Comparison of ENCODE assay signal across 23 cellular contexts in the genomic region with DNA sequence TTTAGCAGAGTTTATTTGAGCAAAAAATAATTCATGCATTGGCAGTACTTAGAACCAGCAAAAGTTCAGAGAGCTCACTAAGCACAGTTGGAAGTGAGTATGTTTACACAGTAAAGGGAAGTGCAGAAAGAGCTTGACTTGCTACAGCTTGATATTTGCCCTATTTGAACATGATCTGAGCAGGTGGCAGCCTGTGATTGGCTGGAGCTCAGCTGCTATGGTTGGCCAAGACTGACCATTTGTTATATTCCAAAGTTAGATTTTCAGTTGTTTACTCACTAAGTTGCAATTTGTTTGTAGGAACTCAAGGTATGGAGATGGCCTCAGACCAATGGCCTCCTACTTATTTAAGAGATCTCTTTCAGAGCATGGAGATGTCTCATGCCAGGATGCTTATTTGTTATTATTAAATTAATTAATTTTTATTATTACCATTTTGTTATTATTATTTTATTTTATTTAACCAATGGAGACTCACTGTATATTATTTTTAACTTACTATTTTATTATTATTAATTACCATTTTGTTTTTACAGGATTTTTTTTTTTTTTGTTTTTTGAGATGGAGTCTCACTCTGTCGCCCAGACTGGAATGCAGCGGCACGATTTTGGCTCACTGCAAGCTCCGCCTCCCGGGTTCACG. TPM values are rescaled to one million over a fixed set of nuclear protein-coding genes. Genes with fewer than 3 reads are reported as not detected.
A peak's percentile ranks its signal among the peaks of the same experiment; 100 is the strongest.
DNase-seq lines count a peak whose midpoint lies in the region; ATAC-seq, FAIRE-seq and TF ChIP-seq lines count a peak whose summit lies in the region.
"Had no signal": no experiment of that assay in that cellular context is flagged by ENCODE, and none has a peak within 500 bp of the region (broad histone marks: within the 10 kb centered on the region; RNA-seq: fewer than 3 reads in every experiment).

No MANE protein-coding gene starts in this region.

- no peak for TF ChIP-seq RAD21 in K562 (CRISPR knock-in tag; conservative IDR thresholded peaks at IDR 0.05 in 1 of 2, IDR thresholded peaks at IDR 0.05 in 1 of 2)

- no TSS peak for BruUV-seq in K562 (replicated peaks; lab: Mats Ljungman, UMichigan)

- H2AFZ ChIP-seq in MM.1S (ENCODE audit: low read length) (no peak overlapping the region), K562 (ENCODE audit: low read depth, low read length) (no peak overlapping the region)
- H2AFZ ChIP-seq: GM23338 had no signal

- WGBS in K562 (ENCODE audit: insufficient coverage, low coverage, missing lambda C conversion rate), result 2% methylated on average over 6 of the region's 6 CpGs
- WGBS in sigmoid colon, 2 donors, result 96 to 99% methylated on average over 6 of the region's 6 CpGs

- intact Hi-C loops in K562 (cut with micrococcal nuclease) (no loop called here), sigmoid colon (cut with DNase I) (no loop called here)

- H3K36me3 ChIP-seq in MM.1S (replicated peaks; ENCODE audit: insufficient read depth, low read length), result no peaks in the 10 kb centered on the region
- H3K36me3 ChIP-seq in K562 (ENCODE audit: control insufficient read depth, insufficient read depth, low read length), result no peaks in the 10 kb centered on the region
- H3K36me3 ChIP-seq in sigmoid colon, result no peaks in the 10 kb centered on the region
- H3K36me3 ChIP-seq: BE2C; BLaER1 treated with 17β-estradiol and CSF1 and Interleukin-3, amounts not matched to agents 10 nM and 100 nM had no signal

- H3K9me3 ChIP-seq in MM.1S (replicated peaks; ENCODE audit: insufficient read depth, low read length), result no peaks in the 10 kb centered on the region
- no peaks in the 10 kb centered on the region for H3K9me3 ChIP-seq in K562 (replicated peaks; ENCODE audit: control insufficient read depth, insufficient read depth, low read depth, low read length)
- peaks cover 0 to 1% (median 0%) of the 10 kb centered on the region in 4 donors for H3K9me3 ChIP-seq in sigmoid colon
- H3K9me3 ChIP-seq: BE2C had no signal

- in situ Hi-C loops in K562 (cut with MboI), result loop anchor here (25.0 kb wide), 1 partner anchor 1172 kb away; no protein-coding TSS in a partner anchor

- TF ChIP-seq EP300 in K562 (IDR thresholded peaks at IDR 0.05; ENCODE audit: low read length) (no peak), sigmoid colon (IDR thresholded peaks at IDR 0.05) (no peak)

- POLR2A ChIA-PET in K562 (lab: Yijun Ruan, JAX), result no interaction called here

- no peak for ATAC-seq in K562
- ATAC-seq: A549, GM12878, GM23338, HCT116 had no signal

- CTCF ChIA-PET in K562 (lab: Yijun Ruan, JAX; ENCODE audit: low intra/inter-chr PET ratio), result no interaction called here

- H3K4me1 ChIP-seq in MM.1S (ENCODE audit: low read length) (no peaks in the 10 kb centered on the region), K562 (replicated peaks in 1 of 2; ENCODE audit: control insufficient read depth in 2 of 2, insufficient read depth in 2 of 2, low read length in 2 of 2) (no peaks in the 10 kb centered on the region), sigmoid colon (no peaks in the 10 kb centered on the region)
- H3K4me1 ChIP-seq: A549, BE2C had no signal

- TF ChIP-seq POLR2A in K562 (conservative IDR thresholded peaks at IDR 0.05) (no peak), sigmoid colon (IDR thresholded peaks at IDR 0.05) (no peak)

- H3K4me2 ChIP-seq in MM.1S (ENCODE audit: low read depth, low read length) (no peak overlapping the region), K562 (ENCODE audit: insufficient read depth, low read length) (no peak overlapping the region)
- H3K4me2 ChIP-seq: A549, GM23338 had no signal

- no peaks in the 10 kb centered on the region for H3K9me1 ChIP-seq in K562 (ENCODE audit: control insufficient read depth, insufficient read depth, low read length)

- no peaks in the 10 kb centered on the region for H3F3A ChIP-seq in MM.1S (ENCODE audit: insufficient read depth, low read length)

- no peak overlapping the region for H3K4me3 ChIP-seq in MM.1S (ENCODE audit: low read length)
- no peak overlapping the region for H3K4me3 ChIP-seq in K562
- no peak overlapping the region for H3K4me3 ChIP-seq in sigmoid colon
- H3K4me3 ChIP-seq: A549; BLaER1 treated with 17β-estradiol and CSF1 and Interleukin-3, amounts not matched to agents 10 nM and 100 nM; GM12878; GM23338 had no signal

- H4K20me1 ChIP-seq in MM.1S (ENCODE audit: insufficient read depth, low read length) (no peaks in the 10 kb centered on the region), K562 (replicated peaks; ENCODE audit: control insufficient read depth, insufficient read depth, low read length) (no peaks in the 10 kb centered on the region)
- H4K20me1 ChIP-seq: BLaER1 treated with 17β-estradiol and CSF1 and Interleukin-3, amounts not matched to agents 10 nM and 100 nM had no signal

- H3K27ac ChIP-seq in MM.1S (ENCODE audit: low read length), result 0 out of 2 replicates have a peak overlapping the region, but pooled peaks have one; percentile 7
- H3K27ac ChIP-seq in K562 (ENCODE audit: extremely low read depth, low read depth, low read length), result no peak overlapping the region
- H3K27ac ChIP-seq in sigmoid colon, result no peak overlapping the region
- H3K27ac ChIP-seq: 22Rv1; A549; BLaER1 treated with 17β-estradiol and CSF1 and Interleukin-3, amounts not matched to agents 10 nM and 100 nM had no signal

- H3K27me3 ChIP-seq in MM.1S (replicated peaks; ENCODE audit: insufficient read depth, low read length) (no peaks in the 10 kb centered on the region), K562 (ENCODE audit: control insufficient read depth in 2 of 2, insufficient read depth in 2 of 2, low read length in 2 of 2) (no peaks in the 10 kb centered on the region), sigmoid colon (no peaks in the 10 kb centered on the region)
- H3K27me3 ChIP-seq: BE2C; BLaER1 treated with 17β-estradiol and CSF1 and Interleukin-3, amounts not matched to agents 10 nM and 100 nM had no signal

- FAIRE-seq in K562 (lab: Jason Lieb, UNC) (no peak), frontal cortex (lab: Jason Lieb, UNC) (peak; percentile 15)
- FAIRE-seq: A549, D721Med, GM12878 had no signal

- H3K79me2 ChIP-seq in MM.1S (ENCODE audit: low read length) (no peaks in the 10 kb centered on the region), K562 (ENCODE audit: control insufficient read depth, insufficient read depth, low read length) (no peaks in the 10 kb centered on the region)

- TF ChIP-seq CTCF in MM.1S (IDR thresholded peaks at IDR 0.05; ENCODE audit: low read length), result no peak
- TF ChIP-seq CTCF in K562 (IDR thresholded peaks at IDR 0.05 in 2 of 3, conservative IDR thresholded peaks at IDR 0.05 in 1 of 3; ENCODE audit: insufficient read depth in 2 of 3, low read depth in 1 of 3, low read length in 3 of 3), result no peak
- TF ChIP-seq CTCF in sigmoid colon (IDR thresholded peaks at IDR 0.05), result no peak

- peak; percentile 34 for DNase-seq in DMS53 (lab: John Stamatoyannopoulos, UW)
- no peak for DNase-seq in DMS53 treated with DMSO at 0.1 percent for 48 hours (lab: John Stamatoyannopoulos, UW; ENCODE audit: unreplicated experiment)
- no peak for DNase-seq in MM.1S
- DNase-seq in K562 (ENCODE audit: extremely low read depth in 1 of 4, low spot score in 3 of 4), result no peak
- no peak for DNase-seq in frontal cortex (ENCODE audit: low spot score in 2 of 2)
- DNase-seq in NCI-H524 treated with DMSO at 0.1 percent for 48 hours (lab: John Stamatoyannopoulos, UW), result no peak
- DNase-seq in DMS153 treated with DMSO at 0.1 percent for 48 hours (lab: John Stamatoyannopoulos, UW; ENCODE audit: unreplicated experiment), result no peak
- DNase-seq in sigmoid colon, result no peak
- DNase-seq: ACHN; AML-193; BE2C; CD4-positive, alpha-beta T cell; CD8-positive, alpha-beta memory T cell; DMS 273 treated with DMSO at 0.1 percent for 48 hours; DMS79 treated with DMSO at 0.1 percent for 48 hours; H9 had no signal

- H3K9ac ChIP-seq in MM.1S (ENCODE audit: low read length) (no peak overlapping the region), K562 (ENCODE audit: insufficient read depth in 1 of 2, low read depth in 2 of 2, low read length in 2 of 2) (no peak overlapping the region)
- H3K9ac ChIP-seq: BLaER1 treated with 17β-estradiol and CSF1 and Interleukin-3, amounts not matched to agents 10 nM and 100 nM had no signal

- H3K9me2 ChIP-seq in MM.1S (replicated peaks; ENCODE audit: insufficient read depth, low read length), result no peaks in the 10 kb centered on the region

TF ChIP-seq in K562, 482 proteins besides CTCF, POLR2A, EP300 and RAD21:
- TF ChIP-seq CBX5 (IDR thresholded peaks at IDR 0.05; ENCODE audit: borderline replicate concordance, low read depth), result no peak
- 0 out of 2 replicates have a peak, but pooled peaks have one; percentile 22 for TF ChIP-seq SPI1 (IDR thresholded peaks at IDR 0.05; ENCODE audit: borderline replicate concordance, low read depth, low read length)
TF ChIP-seq in K562: peak in this region for 1.

RNA-seq across cellular contexts. Expression of gene ATP23, which starts 49.0 kb away (rescaled TPM):
- total RNA-seq in K562 (2011; cell fraction: chromatin; rRNA removed; ENCODE audit: low replicate concordance), result 4.7 and 8.2 TPM in 2 replicates
- total RNA-seq in K562 (2011; cell fraction: nucleolus; rRNA removed), result 3.4 and 5.2 TPM in 2 replicates
- total RNA-seq in K562 (2011; cell fraction: nucleoplasm; rRNA removed), result 5.9 and 8.9 TPM in 2 replicates
- 21.3 and 32.6 TPM in 2 replicates for total RNA-seq in K562 (2014; rRNA removed)
- 28.5 and 32.8 TPM in 2 replicates for total RNA-seq in K562 (2014; rRNA removed; fragmentation: Illumina TruSeq; extraction: Trizol)
- total RNA-seq in K562 (2015; rRNA removed; fragmentation: Illumina TruSeq; extraction: Trizol), result 33.6 and 33.9 TPM in 2 replicates
- total RNA-seq in K562 (2021), result 20.8 and 21.4 TPM in 2 replicates
- polyA plus RNA-seq in K562 (2011; rRNA removed), result 38.5 and 53.7 TPM in 2 replicates
- 25.6 and 40.5 TPM in 2 replicates for polyA plus RNA-seq in K562 (2011; cell fraction: cytosol; rRNA removed)
- 21.0 and 23.6 TPM in 2 replicates for polyA plus RNA-seq in K562 (2011; cell fraction: nucleus; rRNA removed)
- polyA plus RNA-seq in K562 (2012), result 19.0 and 20.4 TPM in 2 replicates
- polyA plus RNA-seq in K562 (2014; fragmentation: Illumina TruSeq; extraction: Trizol), result 35.2 and 37.0 TPM in 2 replicates
- polyA plus RNA-seq in K562 (2014; fragmentation: Nextera tagmentation; extraction: Ambion mirVana), result 10 to 100 TPM in 1 of 2 experiments, 1 to 10 TPM in 1; 8.3 to 12.4 TPM
- 31.9 and 32.8 TPM in 2 replicates for polyA plus RNA-seq in K562 (2014; rRNA removed)
- 12.0 and 19.2 TPM in 2 replicates for polyA minus RNA-seq in K562 (2011; rRNA and poly(A)+ RNA removed)
- polyA minus RNA-seq in K562 (2011; cell fraction: cytosol; rRNA and poly(A)+ RNA removed), result 3.4 and 18.2 TPM in 2 replicates
- 6.5 and 7.6 TPM in 2 replicates for polyA minus RNA-seq in K562 (2011; cell fraction: nucleus; rRNA and poly(A)+ RNA removed)
- 6.1 TPM for total RNA-seq in frontal cortex
- 10 to 100 TPM in 3 of 4 donors, 1 to 10 TPM in 1; 5.3 to 39.0 (median 13.2) TPM for total RNA-seq in sigmoid colon
- polyA plus RNA-seq in sigmoid colon, result 10 to 100 TPM; 14.8 to 43.5 (median 25.8) TPM
